Comparison of ENCODE assay signal across 9 cellular contexts in the genomic region with DNA sequence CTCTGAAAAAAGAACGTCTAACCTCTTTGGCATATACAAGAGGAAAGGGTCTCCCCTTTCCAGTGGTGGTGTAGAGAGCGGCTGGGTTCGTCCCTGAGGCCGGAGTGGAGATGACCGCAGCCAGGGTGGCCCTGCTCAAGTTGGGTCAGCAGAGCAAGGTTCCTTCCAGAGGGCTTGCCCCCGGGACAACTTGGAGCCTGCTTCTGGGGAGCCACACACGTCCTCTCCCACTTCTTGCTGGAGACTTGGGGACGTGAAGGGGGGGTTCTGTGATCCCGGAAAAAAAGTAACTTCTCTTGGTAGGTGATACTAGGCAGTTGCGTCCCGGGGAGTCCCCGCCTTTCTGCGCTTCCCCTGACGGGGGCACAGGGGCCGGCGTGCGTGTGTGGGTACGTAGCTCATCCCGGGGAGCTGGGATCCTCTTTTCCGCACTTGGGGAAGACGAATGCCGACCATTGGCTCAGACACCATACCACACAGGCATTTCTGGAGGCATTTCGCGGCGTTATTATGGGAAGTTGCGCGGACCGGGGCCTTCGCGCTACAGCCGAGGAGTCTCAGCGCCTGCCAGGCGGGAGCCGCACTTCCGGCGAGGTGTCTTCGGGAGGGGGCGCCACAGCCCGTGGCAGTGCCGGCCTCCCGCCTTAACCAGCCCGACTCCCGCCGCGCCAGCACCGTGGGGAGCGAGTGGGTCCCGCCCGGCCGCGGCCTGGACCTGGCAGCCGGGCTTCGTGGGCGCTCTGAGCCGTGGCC. TPM values are rescaled to one million over a fixed set of nuclear protein-coding genes. Genes with fewer than 3 reads are reported as not detected.
DNase-seq lines count a peak whose midpoint lies in the region; ATAC-seq and TF ChIP-seq lines count a peak whose summit lies in the region.
"Had no signal": no experiment of that assay in that cellular context is flagged by ENCODE, and none has a peak within 500 bp of the region (broad histone marks: within the 10 kb centered on the region; RNA-seq: fewer than 3 reads in every experiment).

No MANE protein-coding gene starts in this region.

- no peak overlapping the region for H3K4ac ChIP-seq in H9 (ENCODE audit: low read depth, low read length)

- peak; percentile 60 for TF ChIP-seq CTCF in H9 (conservative IDR thresholded peaks at IDR 0.05)
- peak; percentile 4 for TF ChIP-seq CTCF in astrocyte of the cerebellum (IDR thresholded peaks at IDR 0.05; ENCODE audit: low read depth, low read length, missing control alignments)
- no peak for TF ChIP-seq CTCF in GM20000 (IDR thresholded peaks at IDR 0.05; ENCODE audit: extremely low read depth, missing control alignments)

- H3K9me3 ChIP-seq in H9 (ENCODE audit: control insufficient read depth, low read depth, low read length) = no peaks in the 10 kb centered on the region
- no peaks in the 10 kb centered on the region for H3K9me3 ChIP-seq in skeletal muscle satellite cell (replicated peaks; ENCODE audit: low read length)

- no peak overlapping the region for H3K27ac ChIP-seq in H9 (ENCODE audit: insufficient read length, low read depth, low read length)

- peaks cover 14% of the 10 kb centered on the region for H3K23me2 ChIP-seq in H9 (ENCODE audit: insufficient read length, low read depth, low read length, poor library complexity, severe bottlenecking)

- no peak overlapping the region for H3K23ac ChIP-seq in H9 (ENCODE audit: insufficient read length, low read depth, low read length)

- no peaks in the 10 kb centered on the region for H3K79me2 ChIP-seq in H9 (ENCODE audit: insufficient read depth, low read length)

- H3K27ac Mint-ChIP-seq in H9 = no peak overlapping the region
- no peak overlapping the region for H3K27ac Mint-ChIP-seq in naive thymus-derived CD8-positive, alpha-beta T cell
- no peak overlapping the region for H3K27ac Mint-ChIP-seq in activated CD4-positive, alpha-beta T cell treated with anti-CD3 and anti-CD28 coated beads, Interleukin-2, amount 10 ng/mL, durations not matched to agents 7 days and 5 days
- H3K27ac Mint-ChIP-seq: stimulated activated memory B cell treated with anti-CD40 and anti-IgM and Interleukin-4, amounts not matched to agents 10 μg/mL and 1 μg/mL and 100 μg/mL, for 72 hours had no signal

- H3K27me3 ChIP-seq in H9 (ENCODE audit: insufficient read depth, low read length) = peaks cover 71% of the 10 kb centered on the region
- peaks cover 88% of the 10 kb centered on the region for H3K27me3 ChIP-seq in skeletal muscle satellite cell (ENCODE audit: control insufficient read depth, insufficient read depth, low read length)

- no peak overlapping the region for H2BK12ac ChIP-seq in H9 (ENCODE audit: insufficient read length, low read depth, low read length)

- H2BK15ac ChIP-seq in H9 (ENCODE audit: low read depth, low read length) = no peak overlapping the region

- WGBS in H9 (ENCODE audit: extremely low coverage, insufficient read length, low lambda C conversion rate) = no CpG with 5 or more reads among the region's 55 CpGs

- no peak overlapping the region for H2BK20ac ChIP-seq in H9 (ENCODE audit: low read depth, low read length, poor library complexity, severe bottlenecking)

- no peak overlapping the region for H4K5ac ChIP-seq in H9 (ENCODE audit: insufficient read length, low read depth, low read length)

- no peak overlapping the region for H2BK120ac ChIP-seq in H9 (ENCODE audit: low read depth, low read length, poor library complexity, severe bottlenecking)

- H2BK5ac ChIP-seq in H9 (ENCODE audit: insufficient read length, low read length) = no peak overlapping the region

- H3K9ac ChIP-seq in H9 (ENCODE audit: extremely low read depth, insufficient read length, low read length) = no peak overlapping the region
- H3K9ac ChIP-seq in skeletal muscle satellite cell (ENCODE audit: low read depth, low read length) = peak overlapping the region; percentile 66

- H3K14ac ChIP-seq in H9 (ENCODE audit: insufficient read depth, low read length) = no peak overlapping the region

- peaks cover 98% of the 10 kb centered on the region for H3K27me3 Mint-ChIP-seq in H9 (ENCODE audit: low read depth)
- peaks cover 33 to 72% (median 49%) of the 10 kb centered on the region in 5 donors for H3K27me3 Mint-ChIP-seq in naive thymus-derived CD8-positive, alpha-beta T cell
- H3K27me3 Mint-ChIP-seq in activated CD4-positive, alpha-beta T cell treated with anti-CD3 and anti-CD28 coated beads, Interleukin-2, amount 10 ng/mL, durations not matched to agents 7 days and 5 days = peaks cover 56% of the 10 kb centered on the region

- H3T11ph ChIP-seq in H9 (ENCODE audit: low read length) = no peak overlapping the region

- POLR2A ChIA-PET in naive thymus-derived CD8-positive, alpha-beta T cell (lab: Charles Lee) = no interaction called here
- POLR2A ChIA-PET in activated CD4-positive, alpha-beta T cell treated with anti-CD3 and anti-CD28 coated beads, Interleukin-2, amount 10 ng/mL, durations not matched to agents 7 days and 5 days (lab: Charles Lee) = no interaction called here

- CTCF ChIA-PET in activated CD4-positive, alpha-beta T cell treated with anti-CD3 and anti-CD28 coated beads, Interleukin-2, amount 10 ng/mL, durations not matched to agents 7 days and 5 days (lab: Charles Lee) = no interaction called here

- H3K9me3 Mint-ChIP-seq in H9 = no peaks in the 10 kb centered on the region
- H3K9me3 Mint-ChIP-seq in naive thymus-derived CD8-positive, alpha-beta T cell = peaks cover 0 to 5% (median 0%) of the 10 kb centered on the region in 9 donors
- no peaks in the 10 kb centered on the region for H3K9me3 Mint-ChIP-seq in activated CD4-positive, alpha-beta T cell treated with anti-CD3 and anti-CD28 coated beads, Interleukin-2, amount 10 ng/mL, durations not matched to agents 7 days and 5 days
- H3K9me3 Mint-ChIP-seq: stimulated activated memory B cell treated with anti-CD40 and anti-IgM and Interleukin-4, amounts not matched to agents 10 μg/mL and 1 μg/mL and 100 μg/mL, for 72 hours had no signal

- H3K4me2 ChIP-seq in H9 (ENCODE audit: insufficient read depth, insufficient read length, low read length) = peak overlapping the region; percentile 85
- H3K4me2 ChIP-seq in skeletal muscle satellite cell (ENCODE audit: low read length) = peak overlapping the region; percentile 97

- peaks cover 9 to 11% of the 10 kb centered on the region in 2 experiments for H3K4me1 Mint-ChIP-seq in H9
- H3K4me1 Mint-ChIP-seq in naive thymus-derived CD8-positive, alpha-beta T cell = peaks cover 4 to 9% (median 6%) of the 10 kb centered on the region in 4 donors
- no peaks in the 10 kb centered on the region for H3K4me1 Mint-ChIP-seq in activated CD4-positive, alpha-beta T cell treated with anti-CD3 and anti-CD28 coated beads, Interleukin-2, amount 10 ng/mL, durations not matched to agents 7 days and 5 days
- H3K4me1 Mint-ChIP-seq: stimulated activated memory B cell treated with anti-CD40 and anti-IgM and Interleukin-4, amounts not matched to agents 10 μg/mL and 1 μg/mL and 100 μg/mL, for 72 hours had no signal

- H3K36me3 Mint-ChIP-seq in H9 (ENCODE audit: insufficient read depth in 1 of 3, low read depth in 3 of 3) = no peaks in the 10 kb centered on the region; a peak in 1 of 7 replicates
- peaks cover 0 to 6% (median 5%) of the 10 kb centered on the region in 3 donors for H3K36me3 Mint-ChIP-seq in naive thymus-derived CD8-positive, alpha-beta T cell
- no peaks in the 10 kb centered on the region for H3K36me3 Mint-ChIP-seq in activated CD4-positive, alpha-beta T cell treated with anti-CD3 and anti-CD28 coated beads, Interleukin-2, amount 10 ng/mL, durations not matched to agents 7 days and 5 days (ENCODE audit: low read depth)
- H3K36me3 Mint-ChIP-seq: stimulated activated memory B cell treated with anti-CD40 and anti-IgM and Interleukin-4, amounts not matched to agents 10 μg/mL and 1 μg/mL and 100 μg/mL, for 72 hours had no signal

- H3K4me1 ChIP-seq in H9 (ENCODE audit: insufficient read depth, low read length) (no peaks in the 10 kb centered on the region), skeletal muscle satellite cell (ENCODE audit: control insufficient read depth, insufficient read depth, low read length) (peaks cover 19% of the 10 kb centered on the region)

- DNase-seq in H9 = peak; percentile 54
- no peak for DNase-seq in astrocyte of the cerebellum (ENCODE audit: low read depth)
- peak; percentile 52 for DNase-seq in iPS-NIHi11 (ENCODE audit: low spot score)
- DNase-seq in naive thymus-derived CD8-positive, alpha-beta T cell = no peak
- no peak for DNase-seq in AG08396 (ENCODE audit: low spot score)
- DNase-seq in GM20000 (ENCODE audit: low spot score) = no peak
- no peak for DNase-seq in activated CD4-positive, alpha-beta T cell treated with anti-CD3 and anti-CD28 coated beads, Interleukin-2, amount 10 ng/mL, durations not matched to agents 7 days and 5 days

- no peaks in the 10 kb centered on the region for H3K79me1 ChIP-seq in H9 (ENCODE audit: insufficient read depth, low read depth, low read length, poor library complexity, severe bottlenecking)

- H4K8ac ChIP-seq in H9 (replicated peaks; ENCODE audit: insufficient read length, low read depth, low read length) = no peak overlapping the region

- no peaks in the 10 kb centered on the region for H4K20me1 ChIP-seq in H9 (ENCODE audit: control insufficient read depth, insufficient read depth, insufficient read length)

- no peak overlapping the region for H2AFZ ChIP-seq in H9 (ENCODE audit: low read length)

- no peak overlapping the region for H3K18ac ChIP-seq in H9 (ENCODE audit: insufficient read length, low read depth, low read length)

- H3K4me3 ChIP-seq in astrocyte of the cerebellum (ENCODE audit: low read depth, low read length) (peak overlapping the region; percentile 38), skeletal muscle satellite cell (ENCODE audit: low read length) (peak overlapping the region; percentile 69)

- H3K36me3 ChIP-seq in skeletal muscle satellite cell (ENCODE audit: insufficient read depth, low read length) = no peaks in the 10 kb centered on the region

- no peak for ATAC-seq in naive thymus-derived CD8-positive, alpha-beta T cell
- ATAC-seq: stimulated activated memory B cell treated with anti-CD40 and anti-IgM and Interleukin-4, amounts not matched to agents 10 μg/mL and 1 μg/mL and 100 μg/mL, for 72 hours had no signal

- no peak overlapping the region for H4K91ac ChIP-seq in H9 (ENCODE audit: insufficient read length, low read depth, low read length)

- H2AK5ac ChIP-seq in H9 (ENCODE audit: insufficient read length, low read length) = no peak overlapping the region

- in situ Hi-C loops in astrocyte of the cerebellum (cut with HindIII; ENCODE audit: low sequenced_read_pairs) = loop anchor here (25.0 kb wide), 1 partner anchor 465 kb away; no protein-coding TSS in a partner anchor

- H3K4me3 Mint-ChIP-seq in H9 = peak overlapping the region; percentile 60 to 77
- H3K4me3 Mint-ChIP-seq in naive thymus-derived CD8-positive, alpha-beta T cell = peak overlapping the region in 1 of 10 donors; percentile 45
- H3K4me3 Mint-ChIP-seq in activated CD4-positive, alpha-beta T cell treated with anti-CD3 and anti-CD28 coated beads, Interleukin-2, amount 10 ng/mL, durations not matched to agents 7 days and 5 days = no peak overlapping the region
- H3K4me3 Mint-ChIP-seq: stimulated activated memory B cell treated with anti-CD40 and anti-IgM and Interleukin-4, amounts not matched to agents 10 μg/mL and 1 μg/mL and 100 μg/mL, for 72 hours had no signal

- no peak overlapping the region for H3K56ac ChIP-seq in H9 (ENCODE audit: insufficient read length, low read depth, low read length)

RNA-seq across cellular contexts. Expression of a gene that starts 14.8 kb away (rescaled TPM):
- not detected in 2 replicates for total RNA-seq in H9 (2021)
- 1.7 and 2.0 TPM in 2 replicates for total RNA-seq in skeletal muscle satellite cell (2012; rRNA removed)
- total RNA-seq in naive thymus-derived CD8-positive, alpha-beta T cell = not detected
- not detected for polyA plus RNA-seq in naive thymus-derived CD8-positive, alpha-beta T cell
- total RNA-seq in activated CD4-positive, alpha-beta T cell treated with anti-CD3 and anti-CD28 coated beads, Interleukin-2, amount 10 ng/mL, durations not matched to agents 7 days and 5 days = not detected

Comparison
In these comparisons a context has a peak if more than half of its experiments do, and no peak if none do; other contexts are left out.
1. DNase-seq: peak in H9 (single experiment) and iPS-NIHi11 (single experiment); none in astrocyte of the cerebellum (single experiment), naive thymus-derived CD8-positive, alpha-beta T cell (0 of 10), AG08396 (single experiment), GM20000 (single experiment) and activated CD4-positive, alpha-beta T cell treated with anti-CD3 and anti-CD28 coated beads, Interleukin-2, amount 10 ng/mL, durations not matched to agents 7 days and 5 days (single experiment).